Comparison of ENCODE assay signal across 8 cellular contexts in genomic region chr12:48813464-48814312, GRCh38. TPM values are rescaled to one million over a fixed set of nuclear protein-coding genes. Genes with fewer than 3 reads are reported as not detected.
DNase-seq lines count a peak whose midpoint lies in the region; ATAC-seq, FAIRE-seq and TF ChIP-seq lines count a peak whose summit lies in the region.

No MANE protein-coding gene starts in this region.

- CTCF ChIA-PET in A673 (lab: Charles Lee) = no interaction called here

- H3K9me3 Mint-ChIP-seq in chondrocyte (ENCODE audit: low read depth) = no peaks in the 10 kb centered on the region

- no peaks in the 10 kb centered on the region for H3K9me3 ChIP-seq in A673 (ENCODE audit: low read depth, low read length, poor library complexity, severe bottlenecking)
- no peaks in the 10 kb centered on the region for H3K9me3 ChIP-seq in mucosa of rectum (ENCODE audit: control insufficient read depth in 2 of 2, low read length in 2 of 2)

- ATAC-seq in GM21447 (IDR thresholded peaks at IDR 0.05; ENCODE audit: unreplicated experiment) = no peak

- peak overlapping the region; percentile 94 to 96 for H3K9ac ChIP-seq in mucosa of rectum (ENCODE audit: low read depth in 1 of 2, low read length in 2 of 2)

- intact Hi-C loops in A673 (cut with micrococcal nuclease; ENCODE audit: unreplicated experiment) = no loop called here

- no peak overlapping the region for H3K27ac ChIP-seq in A673 (ENCODE audit: low read depth, low read length, poor library complexity, severe bottlenecking)
- H3K27ac ChIP-seq in HL-60 (replicated peaks) = peak overlapping the region; percentile 39; the same call in 1 of the 2 replicates
- peak overlapping the region; percentile 90 to 96 for H3K27ac ChIP-seq in mucosa of rectum (ENCODE audit: low read depth in 2 of 2, low read length in 2 of 2)

- FAIRE-seq in GM19239 (lab: Jason Lieb, UNC) = no peak

- no peaks in the 10 kb centered on the region for H3K36me3 Mint-ChIP-seq in chondrocyte (ENCODE audit: low read depth)

- no peaks in the 10 kb centered on the region for H3K36me3 ChIP-seq in A673 (ENCODE audit: insufficient read depth, low read length, poor library complexity, severe bottlenecking)
- no peaks in the 10 kb centered on the region for H3K36me3 ChIP-seq in mucosa of rectum (ENCODE audit: control insufficient read depth in 2 of 2, insufficient read depth in 2 of 2, low read length in 2 of 2)

- no peaks in the 10 kb centered on the region for H3K27me3 Mint-ChIP-seq in chondrocyte (ENCODE audit: low read depth)

- H3K4me1 Mint-ChIP-seq in chondrocyte (ENCODE audit: low read depth) = peaks cover 60% of the 10 kb centered on the region

- H3K27me3 ChIP-seq in A673 (replicated peaks; ENCODE audit: insufficient read depth, low read depth, low read length, poor library complexity) (no peaks in the 10 kb centered on the region), HL-60 (ENCODE audit: insufficient read depth, poor library complexity, severe bottlenecking) (peaks cover 10% of the 10 kb centered on the region), mucosa of rectum (ENCODE audit: control insufficient read depth in 2 of 2, insufficient read depth in 2 of 2, low read length in 2 of 2) (no peaks in the 10 kb centered on the region)

- peak overlapping the region; percentile 100 for H3K4me3 Mint-ChIP-seq in chondrocyte (ENCODE audit: unreplicated experiment)

- BruUV-seq in A673 (replicated peaks; lab: Mats Ljungman, UMichigan) = no TSS peak

- no peak for TF ChIP-seq CTCF in A673 (conservative IDR thresholded peaks at IDR 0.05; ENCODE audit: low read depth, low read length)
- TF ChIP-seq CTCF in HL-60 (IDR thresholded peaks at IDR 0.05; ENCODE audit: insufficient read depth, low read length) = no peak
- TF ChIP-seq CTCF in chondrocyte (IDR thresholded peaks at IDR 0.05) = no peak

- H3K4me1 ChIP-seq in A673 (ENCODE audit: insufficient read depth, low read length, poor library complexity, severe bottlenecking) (peaks cover 16% of the 10 kb centered on the region), mucosa of rectum (ENCODE audit: control insufficient read depth in 2 of 2, insufficient read depth in 2 of 2, low read length in 2 of 2) (peaks cover 25 to 44% of the 10 kb centered on the region in 2 donors)

- DNase-seq in A673 (ENCODE audit: low spot score) (no peak), HL-60 (ENCODE audit: low read depth in 1 of 2, low spot score in 1 of 2) (no peak), chondrocyte (ENCODE audit: low spot score) (no peak), GM19239 (ENCODE audit: insufficient read length, low spot score) (no peak), GM03348 (ENCODE audit: low spot score) (no peak), NCI-H128 (lab: John Stamatoyannopoulos, UW; ENCODE audit: unreplicated experiment) (no peak)

- H3K27ac Mint-ChIP-seq in chondrocyte (ENCODE audit: unreplicated experiment) = peak overlapping the region; percentile 17

- POLR2A ChIA-PET in A673 (lab: Charles Lee; ENCODE audit: low non-redundant PET) = no interaction called here

- H3K4me3 ChIP-seq in A673 (ENCODE audit: low read depth, low read length, poor library complexity, severe bottlenecking) (peak overlapping the region; percentile 68), HL-60 (replicated peaks; ENCODE audit: insufficient read depth, low read length) (peak overlapping the region; percentile 82), mucosa of rectum (ENCODE audit: low read length in 2 of 2) (peak overlapping the region; percentile 86 to 94)

RNA-seq across cellular contexts. Expression of gene CACNB3, which starts 4.6 kb away (rescaled TPM):
- 23.8 and 32.4 TPM in 2 replicates for total RNA-seq in A673 (2021)
- 57.5 to 72.6 TPM (median 69.5 TPM) in 3 replicates for total RNA-seq in chondrocyte

RNA-seq across cellular contexts. Expression of gene ADCY6, which starts 24.8 kb away (rescaled TPM):
- total RNA-seq in A673 (2021) (6.8 and 12.8 TPM in 2 replicates), chondrocyte (54.9 to 57.6 TPM (median 57.2 TPM) in 3 replicates)

RNA-seq across cellular contexts. Expression of gene DDX23, which starts 38.3 kb away (rescaled TPM):
- total RNA-seq in A673 (2021) (111 and 135 TPM in 2 replicates), chondrocyte (59.1 to 71.1 TPM (median 61.9 TPM) in 3 replicates)

RNA-seq across cellular contexts. Expression of gene RND1, which starts 52.0 kb away (rescaled TPM):
- total RNA-seq in A673 (2021) (2.0 and 2.7 TPM in 2 replicates), chondrocyte (0.99 to 1.5 TPM (median 1.1 TPM) in 3 replicates)
